In the genomic region with DNA sequence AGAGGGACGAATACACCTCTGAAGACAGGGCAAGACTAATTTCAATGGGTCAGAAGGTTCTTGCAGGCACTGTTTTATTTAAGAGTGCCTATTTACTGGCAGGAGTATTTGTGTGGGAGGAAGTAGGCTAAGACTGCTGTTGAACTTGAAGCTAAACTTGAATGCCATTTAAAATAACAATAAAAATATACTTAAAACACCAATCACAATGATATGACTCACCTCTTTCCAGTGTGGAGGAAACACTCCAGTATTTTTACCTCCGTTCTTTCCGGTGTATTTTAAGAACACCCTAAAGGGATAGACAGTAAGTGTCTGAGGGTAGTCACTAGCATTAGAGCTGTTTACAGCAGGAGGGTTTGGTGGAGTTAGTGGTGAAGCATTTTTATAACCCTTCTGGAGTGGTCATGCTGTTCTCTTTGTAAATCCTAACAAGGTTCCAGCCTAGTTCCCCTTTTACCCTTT, we compare ENCODE assay signal across 12 cellular contexts. TPM values are rescaled to one million over a fixed set of nuclear protein-coding genes. Genes with fewer than 3 reads are reported as not detected.
DNase-seq lines count a peak whose midpoint lies in the region; ATAC-seq and TF ChIP-seq lines count a peak whose summit lies in the region.
"Had no signal": no experiment of that assay in that cellular context is flagged by ENCODE, and none has a peak within 500 bp of the region (broad histone marks: within the 10 kb centered on the region; RNA-seq: fewer than 3 reads in every experiment).

No MANE protein-coding gene starts in this region.

- H3K4me1 ChIP-seq in body of pancreas (peaks cover 21% of the 10 kb centered on the region), transverse colon (peaks cover 0 to 32% (median 27%) of the 10 kb centered on the region in 4 donors)
- H3K4me1 ChIP-seq: SJCRH30 had no signal

- peak overlapping the region; percentile 34 for H3K4me3 Mint-ChIP-seq in activated naive CD8-positive, alpha-beta T cell treated with anti-CD3 and anti-CD28 coated beads, Interleukin-2, amount 10 ng/mL, durations not matched to agents 7 days and 5 days
- no peak overlapping the region for H3K4me3 Mint-ChIP-seq in activated naive CD8-positive, alpha-beta T cell treated with anti-CD3 and anti-CD28 coated beads, Interleukin-2, amount 50 U/mL, for 24 hours

- no peak for TF ChIP-seq EP300 in transverse colon (IDR thresholded peaks at IDR 0.05; ENCODE audit: low read depth)

- H3K36me3 Mint-ChIP-seq in activated naive CD8-positive, alpha-beta T cell treated with anti-CD3 and anti-CD28 coated beads, Interleukin-2, amount 10 ng/mL, durations not matched to agents 7 days and 5 days = peaks cover 2% of the 10 kb centered on the region
- no peaks in the 10 kb centered on the region for H3K36me3 Mint-ChIP-seq in activated naive CD8-positive, alpha-beta T cell treated with anti-CD3 and anti-CD28 coated beads, Interleukin-2, amount 50 U/mL, for 24 hours (ENCODE audit: low read depth)

- POLR2A ChIA-PET in activated naive CD8-positive, alpha-beta T cell treated with anti-CD3 and anti-CD28 coated beads, Interleukin-2, amount 10 ng/mL, durations not matched to agents 7 days and 5 days (lab: Charles Lee) = no interaction called here

- H3K27me3 Mint-ChIP-seq in activated naive CD8-positive, alpha-beta T cell treated with anti-CD3 and anti-CD28 coated beads, Interleukin-2, amount 10 ng/mL, durations not matched to agents 7 days and 5 days = peaks cover 85% of the 10 kb centered on the region
- H3K27me3 Mint-ChIP-seq in activated naive CD8-positive, alpha-beta T cell treated with anti-CD3 and anti-CD28 coated beads, Interleukin-2, amount 50 U/mL, for 24 hours = peaks cover 82% of the 10 kb centered on the region

- H3K9me3 ChIP-seq in body of pancreas (no peaks in the 10 kb centered on the region), transverse colon (no peaks in the 10 kb centered on the region)
- H3K9me3 ChIP-seq: gastroesophageal sphincter, SJCRH30 had no signal

- H3K36me3 ChIP-seq in body of pancreas (replicated peaks in 1 of 2; ENCODE audit: insufficient read depth in 1 of 2, low read depth in 2 of 2) (no peaks in the 10 kb centered on the region), transverse colon (no peaks in the 10 kb centered on the region)
- H3K36me3 ChIP-seq: gastroesophageal sphincter, SJCRH30 had no signal

- H3K27me3 ChIP-seq in body of pancreas = peaks cover 0 to 37% of the 10 kb centered on the region in 2 donors
- H3K27me3 ChIP-seq in transverse colon = peaks cover 56% of the 10 kb centered on the region
- H3K27me3 ChIP-seq: SJCRH30 had no signal

- no peak for TF ChIP-seq POLR2A in body of pancreas (IDR thresholded peaks at IDR 0.05)
- TF ChIP-seq POLR2A in transverse colon (IDR thresholded peaks at IDR 0.05) = no peak

- peaks cover 4% of the 10 kb centered on the region for H3K4me1 Mint-ChIP-seq in activated naive CD8-positive, alpha-beta T cell treated with anti-CD3 and anti-CD28 coated beads, Interleukin-2, amount 10 ng/mL, durations not matched to agents 7 days and 5 days
- H3K4me1 Mint-ChIP-seq in activated naive CD8-positive, alpha-beta T cell treated with anti-CD3 and anti-CD28 coated beads, Interleukin-2, amount 50 U/mL, for 24 hours = peaks cover 13% of the 10 kb centered on the region

- H3K4me3 ChIP-seq in body of pancreas (no peak overlapping the region), transverse colon (peak overlapping the region in 1 of 4 donors; percentile 23)
- H3K4me3 ChIP-seq: SJCRH30 had no signal

- intact Hi-C loops in body of pancreas (cut with DNase I) = no loop called here
- intact Hi-C loops in transverse colon (cut with DNase I; ENCODE audit: low total_unique reads) = no loop called here

- ATAC-seq in activated naive CD8-positive, alpha-beta T cell treated with anti-CD3 and anti-CD28 coated beads, Interleukin-2, amount 10 ng/mL, durations not matched to agents 7 days and 5 days (ENCODE audit: low read depth) = no peak
- ATAC-seq in activated naive CD8-positive, alpha-beta T cell treated with anti-CD3 and anti-CD28 coated beads, Interleukin-2, amount 50 U/mL, for 24 hours = no peak
- peak; percentile 34 for ATAC-seq in body of pancreas
- no peak for ATAC-seq in HG03097 (IDR thresholded peaks at IDR 0.05; ENCODE audit: low FRiP score, unreplicated experiment)
- ATAC-seq in GM21576 (IDR thresholded peaks at IDR 0.05; ENCODE audit: unreplicated experiment) = no peak
- ATAC-seq in HG02870 (IDR thresholded peaks at IDR 0.05; ENCODE audit: unreplicated experiment) = no peak

- no peaks in the 10 kb centered on the region for H3K9me3 Mint-ChIP-seq in activated naive CD8-positive, alpha-beta T cell treated with anti-CD3 and anti-CD28 coated beads, Interleukin-2, amount 10 ng/mL, durations not matched to agents 7 days and 5 days
- H3K9me3 Mint-ChIP-seq in activated naive CD8-positive, alpha-beta T cell treated with anti-CD3 and anti-CD28 coated beads, Interleukin-2, amount 50 U/mL, for 24 hours = no peaks in the 10 kb centered on the region
- H3K9me3 Mint-ChIP-seq: activated T-helper 2 cell treated with anti-CD3 and anti-CD28 coated beads, Interferon-gamma antibody, Interleukin-2, Interleukin-4, amounts not matched to agents 10 μg/mL and 5 μg/mL and 100 μg/mL, durations not matched to agents 14 hours and 24 hours and 36 hours had no signal

- H3K27ac Mint-ChIP-seq in activated naive CD8-positive, alpha-beta T cell treated with anti-CD3 and anti-CD28 coated beads, Interleukin-2, amount 10 ng/mL, durations not matched to agents 7 days and 5 days = no peak overlapping the region
- H3K27ac Mint-ChIP-seq in activated naive CD8-positive, alpha-beta T cell treated with anti-CD3 and anti-CD28 coated beads, Interleukin-2, amount 50 U/mL, for 24 hours = no peak overlapping the region
- H3K27ac Mint-ChIP-seq: activated T-helper 2 cell treated with anti-CD3 and anti-CD28 coated beads, Interferon-gamma antibody, Interleukin-2, Interleukin-4, amounts not matched to agents 10 μg/mL and 5 μg/mL and 100 μg/mL, durations not matched to agents 14 hours and 24 hours and 36 hours had no signal

- in situ Hi-C loops in transverse colon (cut with MboI; ENCODE audit: low pct_ligation_motif_present in 1 of 4, low pct_unique_long_range_greater_than_20kb in 1 of 4, low sequenced_read_pairs in 3 of 4) = no loop called here

- no peak for TF ChIP-seq CTCF in body of pancreas (IDR thresholded peaks at IDR 0.05)
- TF ChIP-seq CTCF in transverse colon (IDR thresholded peaks at IDR 0.05) = no peak

- H3K27ac ChIP-seq in body of pancreas (no peak overlapping the region), transverse colon (peak overlapping the region; percentile 23 to 69 (median 49))
- H3K27ac ChIP-seq: SJCRH30 had no signal

- WGBS in body of pancreas, 2 donors = 16 to 33% methylated on average over 3 of the region's 3 CpGs
- 13 to 17% methylated on average over 2 to 3 of the region's 3 CpGs for WGBS in transverse colon (ENCODE audit: low coverage in 1 of 2), 2 donors

- no peak for DNase-seq in activated naive CD8-positive, alpha-beta T cell treated with anti-CD3 and anti-CD28 coated beads, Interleukin-2, amount 10 ng/mL, durations not matched to agents 7 days and 5 days
- DNase-seq in activated naive CD8-positive, alpha-beta T cell treated with anti-CD3 and anti-CD28 coated beads, Interleukin-2, amount 50 U/mL, for 24 hours = no peak
- DNase-seq in body of pancreas = no peak
- DNase-seq in lung microvascular endothelial cell (ENCODE audit: low read depth in 2 of 2) = peak; percentile 47 to 59
- DNase-seq in transverse colon = no peak
- DNase-seq: NCI-H1092 treated with DMSO at 0.1 percent for 48 hours, SJCRH30 had no signal

RNA-seq across cellular contexts. Expression of a gene that starts 9.6 kb away (rescaled TPM):
- not detected for total RNA-seq in activated naive CD8-positive, alpha-beta T cell treated with anti-CD3 and anti-CD28 coated beads, Interleukin-2, amount 10 ng/mL, durations not matched to agents 7 days and 5 days
- total RNA-seq in body of pancreas (under 1 TPM in 1 of 2 donors, not detected in 1; 0.26 TPM), lung microvascular endothelial cell (6.1 and 6.7 TPM in 2 replicates), transverse colon (10 to 100 TPM in 1 of 4 donors, 1 to 10 TPM in 3; 4.1 to 12.9 (median 4.5) TPM)
- total RNA-seq: activated T-helper 2 cell treated with anti-CD3 and anti-CD28 coated beads, Interferon-gamma antibody, Interleukin-2, Interleukin-4, amounts not matched to agents 10 μg/mL and 5 μg/mL and 100 μg/mL, durations not matched to agents 14 hours and 24 hours and 36 hours had no signal

RNA-seq across cellular contexts. Expression of a gene that starts 21.7 kb away (rescaled TPM):
- total RNA-seq in activated naive CD8-positive, alpha-beta T cell treated with anti-CD3 and anti-CD28 coated beads, Interleukin-2, amount 10 ng/mL, durations not matched to agents 7 days and 5 days = not detected
- total RNA-seq in body of pancreas (under 1 TPM in 1 of 2 donors, not detected in 1; 0.26 TPM), lung microvascular endothelial cell (6.5 and 15.9 TPM in 2 replicates), transverse colon (10 to 100 TPM in 1 of 4 donors, 1 to 10 TPM in 2, not detected in 1; 2.0 to 15.7 (median 7.6) TPM)
- total RNA-seq: activated T-helper 2 cell treated with anti-CD3 and anti-CD28 coated beads, Interferon-gamma antibody, Interleukin-2, Interleukin-4, amounts not matched to agents 10 μg/mL and 5 μg/mL and 100 μg/mL, durations not matched to agents 14 hours and 24 hours and 36 hours; SJCRH30 had no signal

RNA-seq across cellular contexts. Expression of a gene that starts 27.5 kb away (rescaled TPM):
- total RNA-seq in activated naive CD8-positive, alpha-beta T cell treated with anti-CD3 and anti-CD28 coated beads, Interleukin-2, amount 10 ng/mL, durations not matched to agents 7 days and 5 days = not detected
- total RNA-seq in body of pancreas (under 1 TPM in 1 of 2 donors, not detected in 1; 0.78 TPM), lung microvascular endothelial cell (1.3 and 4.4 TPM in 2 replicates), transverse colon (10 to 100 TPM in 3 of 4 donors, 1 to 10 TPM in 1; 2.2 to 25.5 (median 15.3) TPM)
- total RNA-seq: activated T-helper 2 cell treated with anti-CD3 and anti-CD28 coated beads, Interferon-gamma antibody, Interleukin-2, Interleukin-4, amounts not matched to agents 10 μg/mL and 5 μg/mL and 100 μg/mL, durations not matched to agents 14 hours and 24 hours and 36 hours; SJCRH30 had no signal

RNA-seq across cellular contexts. Expression of a gene that starts 49.3 kb away (rescaled TPM):
- total RNA-seq in activated naive CD8-positive, alpha-beta T cell treated with anti-CD3 and anti-CD28 coated beads, Interleukin-2, amount 10 ng/mL, durations not matched to agents 7 days and 5 days = not detected
- 1 to 10 TPM; 2.6 to 3.1 TPM for total RNA-seq in body of pancreas
- 15.5 and 27.4 TPM in 2 replicates for total RNA-seq in lung microvascular endothelial cell
- total RNA-seq in transverse colon = 10 to 100 TPM in 2 of 4 donors, 1 to 10 TPM in 2; 7.8 to 23.5 (median 13.4) TPM
- total RNA-seq: activated T-helper 2 cell treated with anti-CD3 and anti-CD28 coated beads, Interferon-gamma antibody, Interleukin-2, Interleukin-4, amounts not matched to agents 10 μg/mL and 5 μg/mL and 100 μg/mL, durations not matched to agents 14 hours and 24 hours and 36 hours had no signal

RNA-seq across cellular contexts. Expression of a gene that starts 56.3 kb away (rescaled TPM):
- not detected for total RNA-seq in activated naive CD8-positive, alpha-beta T cell treated with anti-CD3 and anti-CD28 coated beads, Interleukin-2, amount 10 ng/mL, durations not matched to agents 7 days and 5 days
- 1 to 10 TPM in 1 of 2 donors, under 1 TPM in 1; 0.33 to 1.6 TPM for total RNA-seq in body of pancreas
- total RNA-seq in lung microvascular endothelial cell = 15.3 and 23.8 TPM in 2 replicates
- 10 to 100 TPM in 2 of 4 donors, 1 to 10 TPM in 2; 2.7 to 13.3 (median 7.5) TPM for total RNA-seq in transverse colon
- total RNA-seq: activated T-helper 2 cell treated with anti-CD3 and anti-CD28 coated beads, Interferon-gamma antibody, Interleukin-2, Interleukin-4, amounts not matched to agents 10 μg/mL and 5 μg/mL and 100 μg/mL, durations not matched to agents 14 hours and 24 hours and 36 hours had no signal

Comparison
In these comparisons a context has a peak if more than half of its experiments do, and no peak if none do; other contexts are left out.
1. DNase-seq: peak in lung microvascular endothelial cell (2 of 2); none in activated naive CD8-positive, alpha-beta T cell treated with anti-CD3 and anti-CD28 coated beads, Interleukin-2, amount 10 ng/mL, durations not matched to agents 7 days and 5 days (single experiment), activated naive CD8-positive, alpha-beta T cell treated with anti-CD3 and anti-CD28 coated beads, Interleukin-2, amount 50 U/mL, for 24 hours (single experiment), body of pancreas (0 of 4) and transverse colon (single experiment).
2. H3K27ac ChIP-seq: peak in transverse colon (4 of 4); none in body of pancreas (0 of 4).